In genomic region chr5:174623018-174623417, GRCh38 we compare ENCODE assay signal across 20 cellular contexts.
"Had no signal": no experiment of that assay in that cellular context is flagged by ENCODE, and none has a peak within 500 bp of the region (broad histone marks: within the 10 kb centered on the region; RNA-seq: fewer than 3 reads in every experiment).

No MANE protein-coding gene starts in this region.

- DNase-seq: cortex of kidney; effector memory CD8-positive, alpha-beta T cell; head of caudate nucleus; left ventricle myocardium superior; lower lobe of right lung; natural killer cell; stimulated activated CD4-positive, alpha-beta T cell treated with anti-CD3 and anti-CD28 coated beads, Interleukin-2, amount 100 ng/mL, for 24 hours; stimulated activated CD4-positive, alpha-beta T cell treated with anti-CD3 and anti-CD28 coated beads, Interleukin-4, amount 100 ng/mL, for 24 hours; stimulated activated naive CD4-positive, alpha-beta T cell treated with Interleukin-2 at 50 U/mL for 16 hours; stomach; thyroid gland; upper lobe of left lung had no signal

- ATAC-seq: effector memory CD8-positive, alpha-beta T cell; left ventricle myocardium superior; lower lobe of right lung; natural killer cell; stimulated activated effector memory CD8-positive, alpha-beta T cell treated with anti-CD3 and anti-CD28 coated beads, Interleukin-12 subunit alpha, Interleukin-12 subunit beta, amount 100 ng/mL, for 72 hours had no signal

- H3K4me1 Mint-ChIP-seq: natural killer cell; stimulated activated effector memory CD8-positive, alpha-beta T cell treated with anti-CD3 and anti-CD28 coated beads, Interleukin-12 subunit alpha, Interleukin-12 subunit beta, amount 100 ng/mL, for 72 hours had no signal

- FAIRE-seq: frontal cortex, keratinocyte, urothelium cell line had no signal

- H3K27ac ChIP-seq: lower lobe of right lung, prostate gland, right atrium auricular region, sigmoid colon, stomach, thyroid gland, upper lobe of left lung had no signal

- H3K36me3 Mint-ChIP-seq: natural killer cell; stimulated activated effector memory CD8-positive, alpha-beta T cell treated with anti-CD3 and anti-CD28 coated beads, Interleukin-12 subunit alpha, Interleukin-12 subunit beta, amount 100 ng/mL, for 72 hours had no signal

- H3K9me3 Mint-ChIP-seq: natural killer cell, neural crest cell had no signal

- H3K4me1 ChIP-seq: lower lobe of right lung, prostate gland, right atrium auricular region, sigmoid colon, stomach, thyroid gland, upper lobe of left lung had no signal

- H3K9me3 ChIP-seq: lower lobe of right lung, prostate gland, right atrium auricular region, sigmoid colon, stomach, thyroid gland, upper lobe of left lung had no signal

- H3K4me3 Mint-ChIP-seq: effector memory CD8-positive, alpha-beta T cell; natural killer cell; neural crest cell; stimulated activated effector memory CD8-positive, alpha-beta T cell treated with anti-CD3 and anti-CD28 coated beads, Interleukin-12 subunit alpha, Interleukin-12 subunit beta, amount 100 ng/mL, for 72 hours had no signal

- H3K36me3 ChIP-seq: lower lobe of right lung, prostate gland, right atrium auricular region, sigmoid colon, stomach, thyroid gland, upper lobe of left lung had no signal

- H3K27me3 ChIP-seq: right atrium auricular region, thyroid gland, upper lobe of left lung had no signal

- H3K4me3 ChIP-seq: lower lobe of right lung, prostate gland, right atrium auricular region, sigmoid colon, stomach, thyroid gland, upper lobe of left lung had no signal

- H3K27ac Mint-ChIP-seq: effector memory CD8-positive, alpha-beta T cell; natural killer cell; stimulated activated effector memory CD8-positive, alpha-beta T cell treated with anti-CD3 and anti-CD28 coated beads, Interleukin-12 subunit alpha, Interleukin-12 subunit beta, amount 100 ng/mL, for 72 hours had no signal
